ENCODE assay signal across 21 cellular contexts in genomic region chr5:6166698-6167394, GRCh38.
"Had no signal": no experiment of that assay in that cellular context is flagged by ENCODE, and none has a peak within 500 bp of the region (broad histone marks: within the 10 kb centered on the region; RNA-seq: fewer than 3 reads in every experiment).

No MANE protein-coding gene starts in this region.

- H3K4me3 Mint-ChIP-seq: activated CD4-positive, alpha-beta T cell treated with anti-CD3 and anti-CD28 coated beads, Interleukin-2, amount 10 ng/mL, durations not matched to agents 24 days and 14 days; activated CD8-positive, alpha-beta T cell treated with anti-CD3 and anti-CD28 coated beads, Interleukin-2, amount 10 ng/mL, durations not matched to agents 7 days and 5 days; activated naive CD4-positive, alpha-beta T cell treated with anti-CD3 and anti-CD28 coated beads, Interleukin-2, amount 10 ng/mL, durations not matched to agents 7 days and 5 days; activated naive CD8-positive, alpha-beta T cell treated with anti-CD3 and anti-CD28 coated beads, Interleukin-2, amount 50 U/mL, for 24 hours; activated T-cell treated with anti-CD3 and anti-CD28 coated beads, Interleukin-2, amount 50 U/mL, for 24 hours; brain; central memory CD8-positive, alpha-beta T cell; naive thymus-derived CD4-positive, alpha-beta T cell; stimulated activated naive CD8-positive, alpha-beta T cell treated with anti-CD3 and anti-CD28 coated beads, Interleukin-15, Interleukin-2, amounts not matched to agents 100 ng/mL and 50 ng/mL, for 24 hours had no signal

- DNase-seq: activated CD4-positive, alpha-beta T cell treated with anti-CD3 and anti-CD28 coated beads, Interleukin-2, amount 10 ng/mL, durations not matched to agents 24 days and 14 days; activated CD8-positive, alpha-beta T cell treated with anti-CD3 and anti-CD28 coated beads, Interleukin-2, amount 10 ng/mL, durations not matched to agents 7 days and 5 days; activated naive CD4-positive, alpha-beta T cell treated with anti-CD3 and anti-CD28 coated beads, Interleukin-2, amount 10 ng/mL, durations not matched to agents 7 days and 5 days; activated naive CD8-positive, alpha-beta T cell treated with anti-CD3 and anti-CD28 coated beads, Interleukin-2, amount 50 U/mL, for 24 hours; activated T-cell treated with anti-CD3 and anti-CD28 coated beads, Interleukin-2, amount 50 U/mL, for 24 hours; anterior cingulate cortex; colonic mucosa; heart right ventricle; mesenchymal stem cell; naive thymus-derived CD4-positive, alpha-beta T cell; psoas muscle; right cardiac atrium; stimulated activated CD4-positive, alpha-beta T cell treated with anti-CD3 and anti-CD28 coated beads, Interleukin-2, amount 100 ng/mL, for 48 hours; T1000; uterus had no signal

- H3K36me3 Mint-ChIP-seq: activated naive CD4-positive, alpha-beta T cell treated with anti-CD3 and anti-CD28 coated beads, Interleukin-2, amount 10 ng/mL, durations not matched to agents 7 days and 5 days; brain; naive thymus-derived CD4-positive, alpha-beta T cell had no signal

- H3K27ac ChIP-seq: colonic mucosa, heart right ventricle, psoas muscle, skin epidermis, tibial nerve, uterus had no signal

- H3K4me1 Mint-ChIP-seq: activated CD4-positive, alpha-beta T cell treated with anti-CD3 and anti-CD28 coated beads, Interleukin-2, amount 10 ng/mL, durations not matched to agents 24 days and 14 days; activated naive CD4-positive, alpha-beta T cell treated with anti-CD3 and anti-CD28 coated beads, Interleukin-2, amount 10 ng/mL, durations not matched to agents 7 days and 5 days; activated naive CD8-positive, alpha-beta T cell treated with anti-CD3 and anti-CD28 coated beads, Interleukin-2, amount 50 U/mL, for 24 hours; central memory CD8-positive, alpha-beta T cell; naive thymus-derived CD4-positive, alpha-beta T cell had no signal

- H3K4me1 ChIP-seq: colonic mucosa, heart right ventricle, psoas muscle, tibial nerve, uterus had no signal

- H3K9me3 ChIP-seq: colonic mucosa, heart right ventricle, psoas muscle, tibial nerve, uterus had no signal

- H3K9me3 Mint-ChIP-seq: activated CD4-positive, alpha-beta T cell treated with anti-CD3 and anti-CD28 coated beads, Interleukin-2, amount 10 ng/mL, durations not matched to agents 24 days and 14 days; activated naive CD4-positive, alpha-beta T cell treated with anti-CD3 and anti-CD28 coated beads, Interleukin-2, amount 10 ng/mL, durations not matched to agents 7 days and 5 days; activated naive CD8-positive, alpha-beta T cell treated with anti-CD3 and anti-CD28 coated beads, Interleukin-2, amount 50 U/mL, for 24 hours; activated T-cell treated with anti-CD3 and anti-CD28 coated beads, Interleukin-2, amount 50 U/mL, for 24 hours had no signal

- H3K36me3 ChIP-seq: colonic mucosa, heart right ventricle, tibial nerve, uterus had no signal

- H3K27me3 ChIP-seq: colonic mucosa, tibial nerve, uterus had no signal

- ATAC-seq: activated CD8-positive, alpha-beta T cell treated with anti-CD3 and anti-CD28 coated beads, Interleukin-2, amount 10 ng/mL, durations not matched to agents 7 days and 5 days; activated naive CD8-positive, alpha-beta T cell treated with anti-CD3 and anti-CD28 coated beads, Interleukin-2, amount 50 U/mL, for 24 hours; esophagus mucosa; heart right ventricle; naive thymus-derived CD4-positive, alpha-beta T cell; psoas muscle; right cardiac atrium had no signal

- H3K27me3 Mint-ChIP-seq: activated naive CD4-positive, alpha-beta T cell treated with anti-CD3 and anti-CD28 coated beads, Interleukin-2, amount 10 ng/mL, durations not matched to agents 7 days and 5 days; brain had no signal

- H3K4me3 ChIP-seq: colonic mucosa, heart right ventricle, psoas muscle, skin epidermis, tibial nerve, uterus had no signal

- H3K27ac Mint-ChIP-seq: activated CD4-positive, alpha-beta T cell treated with anti-CD3 and anti-CD28 coated beads, Interleukin-2, amount 10 ng/mL, durations not matched to agents 24 days and 14 days; activated CD8-positive, alpha-beta T cell treated with anti-CD3 and anti-CD28 coated beads, Interleukin-2, amount 10 ng/mL, durations not matched to agents 7 days and 5 days; activated naive CD4-positive, alpha-beta T cell treated with anti-CD3 and anti-CD28 coated beads, Interleukin-2, amount 10 ng/mL, durations not matched to agents 7 days and 5 days; activated naive CD8-positive, alpha-beta T cell treated with anti-CD3 and anti-CD28 coated beads, Interleukin-2, amount 50 U/mL, for 24 hours; activated T-cell treated with anti-CD3 and anti-CD28 coated beads, Interleukin-2, amount 50 U/mL, for 24 hours; brain; naive thymus-derived CD4-positive, alpha-beta T cell; stimulated activated naive CD8-positive, alpha-beta T cell treated with anti-CD3 and anti-CD28 coated beads, Interleukin-15, Interleukin-2, amounts not matched to agents 100 ng/mL and 50 ng/mL, for 24 hours had no signal
